8 cellular contexts compared by ENCODE assay signal in the genomic region with DNA sequence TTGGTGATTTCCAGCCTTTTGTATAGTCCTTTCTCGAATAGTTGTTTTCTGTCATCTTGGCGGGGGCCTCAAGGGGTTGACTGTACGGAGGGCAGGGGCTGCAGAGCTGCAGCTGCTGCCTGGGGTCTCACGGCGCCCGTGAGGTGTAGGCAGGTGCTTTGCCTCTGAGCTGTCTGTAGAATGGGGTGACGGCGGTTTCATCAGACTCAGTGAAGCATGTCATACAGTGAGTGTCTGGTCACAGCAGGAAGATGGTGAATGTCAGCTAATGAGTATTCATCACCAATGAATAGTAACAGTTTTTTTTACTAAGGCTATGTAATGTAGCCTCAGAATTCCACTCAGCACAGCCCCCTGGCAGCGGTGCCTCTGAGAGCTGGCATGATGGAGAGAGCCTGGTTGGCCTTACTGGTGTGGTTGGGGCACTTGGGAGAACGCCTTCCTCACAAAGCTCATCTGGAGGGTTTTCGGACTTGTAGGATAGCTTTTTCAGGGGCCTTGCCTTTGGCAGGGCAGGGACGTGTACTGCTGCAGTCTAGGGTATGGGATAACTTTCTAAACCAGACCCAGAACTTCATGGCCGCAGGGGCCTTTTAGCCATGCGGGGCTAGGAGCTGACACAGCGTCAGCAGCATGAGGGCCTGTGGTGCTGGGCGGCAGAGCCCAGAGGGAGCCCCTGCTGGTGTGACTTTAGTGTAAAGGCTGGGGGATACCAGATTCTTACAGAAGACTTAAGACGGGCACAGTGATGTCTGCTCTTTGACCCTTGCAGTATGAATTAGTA. TPM values are rescaled to one million over a fixed set of nuclear protein-coding genes. Genes with fewer than 3 reads are reported as not detected.
DNase-seq lines count a peak whose midpoint lies in the region; ATAC-seq and TF ChIP-seq lines count a peak whose summit lies in the region.

No MANE protein-coding gene starts in this region.

- H3K9me2 ChIP-seq in MM.1S (replicated peaks; ENCODE audit: insufficient read depth, low read length) = no peaks in the 10 kb centered on the region

- H3K4me2 ChIP-seq in MM.1S (ENCODE audit: low read depth, low read length) = peak overlapping the region; percentile 90

- no peaks in the 10 kb centered on the region for H3K27me3 ChIP-seq in MM.1S (replicated peaks; ENCODE audit: insufficient read depth, low read length)
- no peaks in the 10 kb centered on the region for H3K27me3 ChIP-seq in spleen (replicated peaks in 1 of 7)

- H3K9me3 Mint-ChIP-seq in central memory CD8-positive, alpha-beta T cell = no peaks in the 10 kb centered on the region
- no peaks in the 10 kb centered on the region for H3K9me3 Mint-ChIP-seq in activated naive CD4-positive, alpha-beta T cell treated with anti-CD3 and anti-CD28 coated beads, Interleukin-2, amount 10 ng/mL, durations not matched to agents 7 days and 5 days

- peaks cover 74% of the 10 kb centered on the region for H3K4me1 Mint-ChIP-seq in central memory CD8-positive, alpha-beta T cell
- H3K4me1 Mint-ChIP-seq in activated naive CD4-positive, alpha-beta T cell treated with anti-CD3 and anti-CD28 coated beads, Interleukin-2, amount 10 ng/mL, durations not matched to agents 7 days and 5 days = peaks cover 70% of the 10 kb centered on the region

- peak overlapping the region; percentile 71 for H3K27ac Mint-ChIP-seq in central memory CD8-positive, alpha-beta T cell (ENCODE audit: low read depth)
- no peak overlapping the region for H3K27ac Mint-ChIP-seq in activated naive CD4-positive, alpha-beta T cell treated with anti-CD3 and anti-CD28 coated beads, Interleukin-2, amount 10 ng/mL, durations not matched to agents 7 days and 5 days

- peak overlapping the region; percentile 87; the same call in 1 of the 2 replicates for H3K27ac ChIP-seq in MM.1S (ENCODE audit: low read length)
- no peak overlapping the region for H3K27ac ChIP-seq in spleen

- TF ChIP-seq CTCF in MM.1S (IDR thresholded peaks at IDR 0.05; ENCODE audit: low read length) = no peak
- TF ChIP-seq CTCF in spleen (IDR thresholded peaks at IDR 0.05 in 8 of 11, conservative IDR thresholded peaks at IDR 0.05 in 3 of 11) = no peak

- no peaks in the 10 kb centered on the region for H3K9me3 ChIP-seq in MM.1S (replicated peaks; ENCODE audit: insufficient read depth, low read length)
- H3K9me3 ChIP-seq in spleen = no peaks in the 10 kb centered on the region

- CTCF ChIA-PET in activated naive CD4-positive, alpha-beta T cell treated with anti-CD3 and anti-CD28 coated beads, Interleukin-2, amount 10 ng/mL, durations not matched to agents 7 days and 5 days (lab: Charles Lee) = interaction anchor here (1.0 kb wide), 1 partner anchor 11 kb away, joined by 3 read pairs; no protein-coding TSS in a partner anchor

- no peak overlapping the region for H2AFZ ChIP-seq in MM.1S (ENCODE audit: low read length)

- H3K4me1 ChIP-seq in MM.1S (ENCODE audit: low read length) (peaks cover 49% of the 10 kb centered on the region), spleen (peaks cover 30 to 100% (median 79%) of the 10 kb centered on the region in 6 donors)

- intact Hi-C loops in spleen (cut with DNase I; ENCODE audit: low total_unique reads) = no loop called here

- no peaks in the 10 kb centered on the region for H3K27me3 Mint-ChIP-seq in central memory CD8-positive, alpha-beta T cell
- no peaks in the 10 kb centered on the region for H3K27me3 Mint-ChIP-seq in activated naive CD4-positive, alpha-beta T cell treated with anti-CD3 and anti-CD28 coated beads, Interleukin-2, amount 10 ng/mL, durations not matched to agents 7 days and 5 days

- H3F3A ChIP-seq in MM.1S (ENCODE audit: insufficient read depth, low read length) = peaks cover 30% of the 10 kb centered on the region

- ATAC-seq in GM18858 (IDR thresholded peaks at IDR 0.05; ENCODE audit: unreplicated experiment) (peak; percentile 85), GM21825 (IDR thresholded peaks at IDR 0.05; ENCODE audit: unreplicated experiment) (peak; percentile 68)
- no peak for ATAC-seq in central memory CD8-positive, alpha-beta T cell (replicated peaks; ENCODE audit: extremely low read depth, poor library complexity, severe bottlenecking)

- peaks cover 91% of the 10 kb centered on the region for H3K79me2 ChIP-seq in MM.1S (ENCODE audit: low read length)

- no peak overlapping the region for H3K9ac ChIP-seq in MM.1S (ENCODE audit: low read length)

- TF ChIP-seq POLR2A in spleen (IDR thresholded peaks at IDR 0.05) = no peak

- H3K36me3 Mint-ChIP-seq in central memory CD8-positive, alpha-beta T cell (ENCODE audit: insufficient read depth) = peaks cover 17% of the 10 kb centered on the region
- H3K36me3 Mint-ChIP-seq in activated naive CD4-positive, alpha-beta T cell treated with anti-CD3 and anti-CD28 coated beads, Interleukin-2, amount 10 ng/mL, durations not matched to agents 7 days and 5 days = peaks cover 25% of the 10 kb centered on the region

- 75 to 86% (median 77%) methylated on average over 16 to 17 of the region's 17 CpGs for WGBS in spleen, 5 donors

- no peaks in the 10 kb centered on the region; the same call in none of the 2 replicates for H3K36me3 ChIP-seq in MM.1S (replicated peaks; ENCODE audit: insufficient read depth, low read length)
- H3K36me3 ChIP-seq in spleen = peaks cover 0 to 45% (median 2%) of the 10 kb centered on the region in 6 donors

- H3K4me3 ChIP-seq in MM.1S (ENCODE audit: low read length) (no peak overlapping the region), spleen (no peak overlapping the region)

- peak overlapping the region; percentile 18 for H3K4me3 Mint-ChIP-seq in central memory CD8-positive, alpha-beta T cell
- H3K4me3 Mint-ChIP-seq in activated naive CD4-positive, alpha-beta T cell treated with anti-CD3 and anti-CD28 coated beads, Interleukin-2, amount 10 ng/mL, durations not matched to agents 7 days and 5 days = no peak overlapping the region

- no peak for DNase-seq in MM.1S
- no peak for DNase-seq in central memory CD8-positive, alpha-beta T cell (ENCODE audit: low spot score in 2 of 2)
- no peak for DNase-seq in SW 1271 (lab: John Stamatoyannopoulos, UW)
- no peak for DNase-seq in spleen
- DNase-seq in activated naive CD4-positive, alpha-beta T cell treated with anti-CD3 and anti-CD28 coated beads, Interleukin-2, amount 10 ng/mL, durations not matched to agents 7 days and 5 days = no peak
- no peak for DNase-seq in NOMO-1 treated with dmso at 0.1 percent for 144 hours (lab: John Stamatoyannopoulos, UW; ENCODE audit: unreplicated experiment)

- H4K20me1 ChIP-seq in MM.1S (ENCODE audit: insufficient read depth, low read length) = no peaks in the 10 kb centered on the region

RNA-seq across cellular contexts. Expression of a gene that starts 15.0 kb away (rescaled TPM):
- 10 to 100 TPM; 26.3 to 44.8 (median 37.0) TPM for total RNA-seq in spleen
- polyA plus RNA-seq in spleen = 10 to 100 TPM in 2 of 3 donors, 1 to 10 TPM in 1; 7.1 to 16.5 (median 12.9) TPM
